ENCODE assay signal across 10 cellular contexts in genomic region chr3:152121292-152121654, GRCh38.
A peak's percentile ranks its signal among the peaks of the same experiment; 100 is the strongest.
DNase-seq lines count a peak whose midpoint lies in the region; ATAC-seq and TF ChIP-seq lines count a peak whose summit lies in the region.
"Had no signal": no experiment of that assay in that cellular context is flagged by ENCODE, and none has a peak within 500 bp of the region (broad histone marks: within the 10 kb centered on the region; RNA-seq: fewer than 3 reads in every experiment).

No MANE protein-coding gene starts in this region.

- intact Hi-C loops in IMR-90 (cut with micrococcal nuclease) (loop anchor here (1.0 kb wide), 2 partner anchors 38 to 148 kb away; no protein-coding TSS in a partner anchor), testis (cut with DNase I; ENCODE audit: low total_unique reads) (no loop called here)

- H3K9me3 ChIP-seq in IMR-90 (ENCODE audit: control insufficient read depth, insufficient read depth, low read length) (no peaks in the 10 kb centered on the region), testis (no peaks in the 10 kb centered on the region)

- H3K4me1 ChIP-seq in IMR-90 (ENCODE audit: control insufficient read depth, insufficient read depth, low read length) (peaks cover 10% of the 10 kb centered on the region; the same call in 1 of the 2 replicates), testis (no peaks in the 10 kb centered on the region)

- H4K5ac ChIP-seq in IMR-90 (ENCODE audit: low read depth, low read length), result 0 out of 2 replicates have a peak overlapping the region, but pooled peaks have one; percentile 12

- ATAC-seq in IMR-90 (ENCODE audit: low read depth) (peak; percentile 77), HG03521 (IDR thresholded peaks at IDR 0.05; ENCODE audit: unreplicated experiment) (no peak)

- H3K27ac ChIP-seq in IMR-90 (ENCODE audit: insufficient read depth, low read length) (peak overlapping the region; percentile 88), testis (no peak overlapping the region)

- POLR2A ChIA-PET in IMR-90 (lab: Charles Lee; ENCODE audit: unreplicated experiment), result interaction anchor here (1.2 kb wide), 1 partner anchor 148 kb away, joined by 7 read pairs; the partner anchor contains the start of gene MBNL1

- H3K27me3 ChIP-seq in IMR-90 (ENCODE audit: control insufficient read depth, insufficient read depth, low read length) (no peaks in the 10 kb centered on the region), testis (no peaks in the 10 kb centered on the region)

- peak overlapping the region; percentile 99; the same call in 1 of the 2 replicates for H2BK20ac ChIP-seq in IMR-90 (ENCODE audit: low read depth, low read length)

- H3K4me2 ChIP-seq in IMR-90 (ENCODE audit: low read depth, low read length), result peak overlapping the region; percentile 74; the same call in 1 of the 2 replicates

- H3K9ac ChIP-seq in IMR-90 (ENCODE audit: low read depth, low read length), result peak overlapping the region; percentile 59; the same call in 1 of the 2 replicates

- H3K18ac ChIP-seq in IMR-90 (ENCODE audit: low read depth, low read length), result peak overlapping the region; percentile 99

- H3K56ac ChIP-seq in IMR-90 (ENCODE audit: extremely low read depth, insufficient read depth, low read length), result peak overlapping the region; percentile 87

- WGBS in IMR-90 (ENCODE audit: extremely low coverage in 2 of 2, insufficient read length in 1 of 2), 2 experiments, result no CpG with 5 or more reads among the region's 1 CpG
- 51 to 56% methylated on average over 1 of the region's 1 CpG for WGBS in testis, 2 donors

- no peaks in the 10 kb centered on the region for H4K20me1 ChIP-seq in IMR-90 (ENCODE audit: insufficient read depth, low read length)

- no peaks in the 10 kb centered on the region for H3K36me3 ChIP-seq in IMR-90 (ENCODE audit: control insufficient read depth, insufficient read depth, low read length)
- H3K36me3 ChIP-seq in testis (ENCODE audit: low read depth, missing control alignments), result no peaks in the 10 kb centered on the region

- CTCF ChIA-PET in IMR-90 (lab: Yijun Ruan, JAX), result no interaction called here

- H2AK9ac ChIP-seq in IMR-90 (replicated peaks; ENCODE audit: low read depth, low read length, poor library complexity), result no peak overlapping the region

- peak overlapping the region; percentile 64 for H3K4ac ChIP-seq in IMR-90 (ENCODE audit: low read depth, low read length)

- peaks cover 2 to 4% of the 10 kb centered on the region in 2 experiments; a peak in 2 of 4 replicates for H3K79me1 ChIP-seq in IMR-90 (ENCODE audit: low read depth in 1 of 2, low read length in 2 of 2)

- BruUV-seq in IMR-90 (replicated peaks; lab: Mats Ljungman, UMichigan), result no TSS peak

- peak; percentile 32 for DNase-seq in AG08396 (ENCODE audit: low spot score)
- DNase-seq in IMR-90, result peak; percentile 95
- peak; percentile 92 for DNase-seq in cardiac fibroblast (ENCODE audit: low read depth in 2 of 2)
- DNase-seq in myocyte (ENCODE audit: low read depth), result peak; percentile 12
- DNase-seq in HuH-7.5 (ENCODE audit: low spot score), result no peak
- no peak for DNase-seq in HT-29 (ENCODE audit: low spot score)
- no peak for DNase-seq in testis
- DNase-seq: anterior cingulate cortex; CD4-positive, CD25-positive, alpha-beta regulatory T cell had no signal

- H3K14ac ChIP-seq in IMR-90 (replicated peaks; ENCODE audit: low read depth, low read length), result peak overlapping the region; percentile 35; the same call in 1 of the 2 replicates

- H3K23ac ChIP-seq in IMR-90 (ENCODE audit: low read depth, low read length), result peak overlapping the region; percentile 50

- H4K8ac ChIP-seq in IMR-90 (ENCODE audit: low read depth in 2 of 2, low read length in 2 of 2), result peak overlapping the region; percentile 81 to 87; a peak in 2 of 4 replicates

- H2AFZ ChIP-seq in IMR-90 (replicated peaks; ENCODE audit: low read length, poor library complexity), result no peak overlapping the region

- H2BK5ac ChIP-seq in IMR-90 (ENCODE audit: low read depth, low read length, poor library complexity, severe bottlenecking), result peak overlapping the region; percentile 99

- no peak for TF ChIP-seq RAD21 in IMR-90 (IDR thresholded peaks at IDR 0.05; ENCODE audit: low read length)

- dilution Hi-C loops in IMR-90 (cut with HindIII; ENCODE audit: low sequenced_read_pairs, unreplicated experiment), result no loop called here

- H3K4me3 ChIP-seq in IMR-90 (ENCODE audit: insufficient read depth, low read depth, low read length) (no peak overlapping the region; the same call in 1 of the 2 replicates), cardiac fibroblast (replicated peaks in 1 of 2; ENCODE audit: low read depth in 2 of 2, low read length in 2 of 2) (no peak overlapping the region), testis (no peak overlapping the region)

- in situ Hi-C loops in IMR-90 (cut with MboI; ENCODE audit: low sequenced_read_pairs), result no loop called here

- TF ChIP-seq POLR2A in IMR-90 (IDR thresholded peaks at IDR 0.05; ENCODE audit: low read depth, low read length) (no peak), testis (IDR thresholded peaks at IDR 0.05) (no peak)

- H2BK120ac ChIP-seq in IMR-90 (ENCODE audit: low read depth, low read length), result peak overlapping the region; percentile 79

- peak overlapping the region; percentile 81; the same call in 1 of the 2 replicates for H4K91ac ChIP-seq in IMR-90 (ENCODE audit: insufficient read depth, low read depth, low read length)

- peaks cover 3% of the 10 kb centered on the region; the same call in 1 of the 2 replicates for H3K9me1 ChIP-seq in IMR-90 (ENCODE audit: insufficient read depth, low read length)

- peak overlapping the region; percentile 95; the same call in 2 of the 3 replicates for H2BK15ac ChIP-seq in IMR-90 (ENCODE audit: low read depth, low read length)

- H2AK5ac ChIP-seq in IMR-90 (ENCODE audit: low read depth, low read length), result no peak overlapping the region

- no peak for TF ChIP-seq CTCF in IMR-90 (conservative IDR thresholded peaks at IDR 0.05; ENCODE audit: low read depth, low read length)
- TF ChIP-seq CTCF in cardiac fibroblast (IDR thresholded peaks at IDR 0.05; ENCODE audit: low read depth, low read length), result no peak
- no peak for TF ChIP-seq CTCF in testis (IDR thresholded peaks at IDR 0.05)

TF ChIP-seq in IMR-90, 13 proteins besides CTCF, POLR2A, EP300 and RAD21:
- TF ChIP-seq NFE2L2 (IDR thresholded peaks at IDR 0.05; ENCODE audit: low read depth, low read length) (peak; percentile 43; the same call in 1 of the 2 replicates), USF2 (IDR thresholded peaks at IDR 0.05; ENCODE audit: low read depth, low read length) (no peak), RCOR1 (IDR thresholded peaks at IDR 0.05; ENCODE audit: insufficient replicate concordance, low read length) (no peak), BHLHE40 (IDR thresholded peaks at IDR 0.05; ENCODE audit: low read depth, low read length) (no peak), RFX5 (IDR thresholded peaks at IDR 0.05; ENCODE audit: low read depth, low read length) (no peak), CEBPB (IDR thresholded peaks at IDR 0.05; ENCODE audit: low read depth, low read length) (0 out of 2 replicates have a peak, but pooled peaks have one; percentile 3), ELK1 (IDR thresholded peaks at IDR 0.05; ENCODE audit: borderline replicate concordance, low read depth, low read length) (no peak), MXI1 (IDR thresholded peaks at IDR 0.05; ENCODE audit: borderline replicate concordance, low read depth, low read length) (no peak), SMC3 (IDR thresholded peaks at IDR 0.05; ENCODE audit: low read depth, low read length) (no peak), FOS (IDR thresholded peaks at IDR 0.05; ENCODE audit: low read depth, low read length) (peak; percentile 73), MAZ (IDR thresholded peaks at IDR 0.05; ENCODE audit: borderline replicate concordance, low read depth, low read length) (no peak), MAFK (IDR thresholded peaks at IDR 0.05; ENCODE audit: low read depth, low read length) (0 out of 2 replicates have a peak, but pooled peaks have one; percentile 23), CHD1 (IDR thresholded peaks at IDR 0.05; ENCODE audit: low read depth, low read length) (no peak)

Comparison
In these comparisons a context has a peak if more than half of its experiments do, and no peak if none do; other contexts are left out.
1. DNase-seq: peak in AG08396 (single experiment), IMR-90 (single experiment), cardiac fibroblast (2 of 2) and myocyte (single experiment); none in HuH-7.5 (single experiment), HT-29 (single experiment) and testis (single experiment).